30 cellular contexts compared by ENCODE assay signal in the genomic region with DNA sequence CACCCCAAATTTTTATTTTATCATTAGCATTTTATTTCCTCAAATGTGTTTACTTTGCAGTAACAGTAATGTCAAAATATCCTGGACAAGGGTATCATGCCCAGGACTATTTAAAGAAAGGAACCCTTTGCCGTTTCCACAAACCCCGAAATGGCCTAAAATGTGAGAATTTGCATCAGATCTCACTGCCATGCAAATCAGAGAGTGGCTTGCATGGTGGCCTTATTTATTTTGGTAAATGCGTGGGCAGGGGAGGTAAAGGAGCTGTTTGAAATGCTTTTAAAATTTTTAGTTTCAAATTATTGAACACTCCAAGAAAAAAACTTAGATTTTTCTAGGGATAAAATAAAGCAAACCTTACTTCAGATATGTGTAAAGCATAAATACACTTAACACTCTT. TPM values are rescaled to one million over a fixed set of nuclear protein-coding genes. Genes with fewer than 3 reads are reported as not detected.
DNase-seq lines count a peak whose midpoint lies in the region; ATAC-seq and TF ChIP-seq lines count a peak whose summit lies in the region.
"Had no signal": no experiment of that assay in that cellular context is flagged by ENCODE, and none has a peak within 500 bp of the region (broad histone marks: within the 10 kb centered on the region; RNA-seq: fewer than 3 reads in every experiment).

No MANE protein-coding gene starts in this region.

- no peak overlapping the region for H3K4me3 Mint-ChIP-seq in activated T-cell treated with anti-CD3 and anti-CD28 coated beads, Interleukin-2, amount 50 U/mL, for 4 hours
- H3K4me3 Mint-ChIP-seq: activated CD4-positive, alpha-beta T cell treated with anti-CD3 and anti-CD28 coated beads for 36 hours; activated CD8-positive, alpha-beta T cell treated with anti-CD3 and anti-CD28 coated beads, Interleukin-2, amount 10 ng/mL, durations not matched to agents 7 days and 5 days; CD4-positive, alpha-beta T cell; mesothelial cell of epicardium; naive B cell; stimulated activated effector memory CD8-positive, alpha-beta T cell treated with anti-CD3 and anti-CD28 coated beads, Interleukin-12 subunit alpha, Interleukin-12 subunit beta, amount 100 ng/mL, for 72 hours had no signal

- H3K36me3 ChIP-seq in brain microvascular endothelial cell (replicated peaks), result no peaks in the 10 kb centered on the region
- H3K36me3 ChIP-seq: neutrophil had no signal

- peaks cover 5% of the 10 kb centered on the region for H3K27me3 Mint-ChIP-seq in activated T-cell treated with anti-CD3 and anti-CD28 coated beads, Interleukin-2, amount 50 U/mL, for 4 hours (ENCODE audit: low read depth)
- H3K27me3 Mint-ChIP-seq: activated CD4-positive, alpha-beta T cell treated with anti-CD3 and anti-CD28 coated beads for 36 hours; IgD-negative memory B cell; naive B cell had no signal

- DNase-seq in GM10266 (ENCODE audit: extremely low spot score), result peak; percentile 15
- peak; percentile 86 for DNase-seq in NCI-H526 (lab: John Stamatoyannopoulos, UW)
- no peak for DNase-seq in activated T-cell treated with anti-CD3 and anti-CD28 coated beads, Interleukin-2, amount 50 U/mL, for 4 hours
- no peak for DNase-seq in brain microvascular endothelial cell
- DNase-seq in DMS79 (lab: John Stamatoyannopoulos, UW), result no peak
- DNase-seq: 8988T; activated CD4-positive, alpha-beta T cell treated with anti-CD3 and anti-CD28 coated beads for 36 hours; activated CD8-positive, alpha-beta T cell treated with anti-CD3 and anti-CD28 coated beads, Interleukin-2, amount 10 ng/mL, durations not matched to agents 7 days and 5 days; aorta; CD4-positive, alpha-beta T cell; EL; head of caudate nucleus; naive B cell; NCI-H1105; NCI-H2029; NCI-H2227 treated with DMSO at 0.1 percent for 48 hours; stimulated activated CD4-positive, alpha-beta T cell treated with anti-CD3 and anti-CD28 coated beads, Interleukin-12 subunit alpha, Interleukin-12 subunit beta, amount 100 ng/mL, for 4 hours; stimulated activated CD4-positive, alpha-beta T cell treated with anti-CD3 and anti-CD28 coated beads, Interleukin-4, amount 100 ng/mL, for 1 hour; T-helper 2 cell had no signal

- H3K4me1 Mint-ChIP-seq in activated T-cell treated with anti-CD3 and anti-CD28 coated beads, Interleukin-2, amount 50 U/mL, for 4 hours (ENCODE audit: low read depth), result peaks cover under 1% of the 10 kb centered on the region
- H3K4me1 Mint-ChIP-seq: naive B cell had no signal

- no peak overlapping the region for H3K27ac ChIP-seq in brain microvascular endothelial cell
- H3K27ac ChIP-seq: coronary artery, neutrophil had no signal

- H3K36me3 Mint-ChIP-seq in activated T-cell treated with anti-CD3 and anti-CD28 coated beads, Interleukin-2, amount 50 U/mL, for 4 hours (ENCODE audit: insufficient read depth), result peaks cover 1% of the 10 kb centered on the region
- H3K36me3 Mint-ChIP-seq: mesothelial cell of epicardium; naive B cell; stimulated activated effector memory CD8-positive, alpha-beta T cell treated with anti-CD3 and anti-CD28 coated beads, Interleukin-12 subunit alpha, Interleukin-12 subunit beta, amount 100 ng/mL, for 72 hours had no signal

- ATAC-seq in GM19035 (IDR thresholded peaks at IDR 0.05; ENCODE audit: unreplicated experiment) (peak; percentile 70), HG02763 (IDR thresholded peaks at IDR 0.05; ENCODE audit: unreplicated experiment) (peak; percentile 64), GM18502 (IDR thresholded peaks at IDR 0.05; ENCODE audit: poor library complexity, unreplicated experiment) (no peak)
- ATAC-seq in activated T-cell treated with anti-CD3 and anti-CD28 coated beads, Interleukin-2, amount 50 U/mL, for 4 hours, result no peak
- ATAC-seq: activated CD4-positive, alpha-beta T cell treated with anti-CD3 and anti-CD28 coated beads for 36 hours; activated CD8-positive, alpha-beta T cell treated with anti-CD3 and anti-CD28 coated beads, Interleukin-2, amount 10 ng/mL, durations not matched to agents 7 days and 5 days; activated naive CD4-positive, alpha-beta T cell treated with anti-CD3 and anti-CD28 coated beads, Interleukin-2, amount 50 U/mL, for 72 hours; HCT116; sciatic nerve; stimulated activated effector memory CD8-positive, alpha-beta T cell treated with anti-CD3 and anti-CD28 coated beads, Interleukin-12 subunit alpha, Interleukin-12 subunit beta, amount 100 ng/mL, for 72 hours had no signal

- in situ Hi-C loops in brain microvascular endothelial cell (cut with HindIII; ENCODE audit: low pct_ligation_motif_present, low sequenced_read_pairs), result no loop called here

- no peaks in the 10 kb centered on the region for H3K27me3 ChIP-seq in brain microvascular endothelial cell (replicated peaks)
- H3K27me3 ChIP-seq: neutrophil had no signal

- H3K9me3 Mint-ChIP-seq in activated T-cell treated with anti-CD3 and anti-CD28 coated beads, Interleukin-2, amount 50 U/mL, for 4 hours, result peaks cover 3% of the 10 kb centered on the region
- H3K9me3 Mint-ChIP-seq: CD4-positive, alpha-beta T cell; mesothelial cell of epicardium had no signal

- TF ChIP-seq CTCF in GM10266 (IDR thresholded peaks at IDR 0.05; ENCODE audit: control insufficient read depth, insufficient read depth, low read depth, missing control alignments) (no peak), brain microvascular endothelial cell (IDR thresholded peaks at IDR 0.05; ENCODE audit: low read depth, low read length, missing control alignments) (no peak)

- H3K4me3 ChIP-seq in brain microvascular endothelial cell (ENCODE audit: low read depth, low read length), result no peak overlapping the region
- H3K4me3 ChIP-seq: coronary artery had no signal

RNA-seq across cellular contexts. Expression of a gene that starts 43.8 kb away (rescaled TPM):
- 10 to 100 TPM; 28.8 to 30.9 (median 29.3) TPM for total RNA-seq in activated T-cell treated with anti-CD3 and anti-CD28 coated beads, Interleukin-2, amount 50 U/mL, for 4 hours

RNA-seq across cellular contexts. Expression of a gene that starts 43.9 kb away (rescaled TPM):
- total RNA-seq in activated T-cell treated with anti-CD3 and anti-CD28 coated beads, Interleukin-2, amount 50 U/mL, for 4 hours, result 10 to 100 TPM; 22.3 to 26.5 (median 25.5) TPM

Comparison
In these comparisons a context has a peak if more than half of its experiments do, and no peak if none do; other contexts are left out.
1. DNase-seq: peak in GM10266 (single experiment) and NCI-H526 (2 of 2); none in activated T-cell treated with anti-CD3 and anti-CD28 coated beads, Interleukin-2, amount 50 U/mL, for 4 hours (single experiment), brain microvascular endothelial cell (single experiment) and DMS79 (single experiment).
2. ATAC-seq: peak in GM19035 (single experiment) and HG02763 (single experiment); none in activated T-cell treated with anti-CD3 and anti-CD28 coated beads, Interleukin-2, amount 50 U/mL, for 4 hours (0 of 2) and GM18502 (single experiment).